9 cellular contexts compared by ENCODE assay signal in genomic region chr5:141512390-141513020, GRCh38. TPM values are rescaled to one million over a fixed set of nuclear protein-coding genes. Genes with fewer than 3 reads are reported as not detected.
DNase-seq lines count a peak whose midpoint lies in the region; ATAC-seq, FAIRE-seq and TF ChIP-seq lines count a peak whose summit lies in the region.
"Had no signal": no experiment of that assay in that cellular context is flagged by ENCODE, and none has a peak within 500 bp of the region (broad histone marks: within the 10 kb centered on the region; RNA-seq: fewer than 3 reads in every experiment).

No MANE protein-coding gene starts in this region.

- no peaks in the 10 kb centered on the region for H3K27me3 ChIP-seq in RWPE2 (ENCODE audit: insufficient read depth, poor library complexity, severe bottlenecking)
- no peaks in the 10 kb centered on the region for H3K27me3 ChIP-seq in pancreas
- H3K27me3 ChIP-seq in tibial artery: no peaks in the 10 kb centered on the region

- H3K4me3 Mint-ChIP-seq in activated naive CD4-positive, alpha-beta T cell treated with anti-CD3 and anti-CD28 coated beads, Interleukin-2, amount 10 ng/mL, durations not matched to agents 7 days and 5 days: peak overlapping the region; percentile 71

- CTCF ChIA-PET in activated naive CD4-positive, alpha-beta T cell treated with anti-CD3 and anti-CD28 coated beads, Interleukin-2, amount 10 ng/mL, durations not matched to agents 7 days and 5 days (lab: Charles Lee): interaction anchor here (0.6 to 6.3 kb wide), 35 partner anchors 8 to 188 kb away, joined by 3 to 43 read pairs (median 4); partner anchors contain the start of genes PCDHGA10, PCDHGA11, PCDHGA12 and PCDHGB2

- peak overlapping the region; percentile 95 for H3K27ac ChIP-seq in RWPE2 (ENCODE audit: poor library complexity, severe bottlenecking)
- H3K27ac ChIP-seq in pancreas: peak overlapping the region in 3 of 4 donors; percentile 24 to 62 (median 54)
- H3K27ac ChIP-seq in tibial artery: peak overlapping the region; percentile 91 to 95

- peaks cover 35% of the 10 kb centered on the region for H3K36me3 ChIP-seq in RWPE2 (ENCODE audit: low read depth)
- peaks cover 0 to 14% (median 0%) of the 10 kb centered on the region in 3 donors for H3K36me3 ChIP-seq in pancreas
- peaks cover 0 to 32% (median 12%) of the 10 kb centered on the region in 3 donors for H3K36me3 ChIP-seq in tibial artery

- peak overlapping the region; percentile 33 for H3K27ac Mint-ChIP-seq in activated naive CD4-positive, alpha-beta T cell treated with anti-CD3 and anti-CD28 coated beads, Interleukin-2, amount 10 ng/mL, durations not matched to agents 7 days and 5 days

- H3K4me3 ChIP-seq in RWPE2 (ENCODE audit: severe bottlenecking) (no peak overlapping the region), pancreas (peak overlapping the region; percentile 20 to 51 (median 38)), tibial artery (peak overlapping the region; percentile 66 to 71)

- intact Hi-C loops in head of caudate nucleus (cut with DNase I): loop anchor here (5.0 kb wide), 1 partner anchor 35 kb away; the partner anchor contains the start of gene PCDHGC3
- intact Hi-C loops in pancreas (cut with DNase I): no loop called here
- intact Hi-C loops in tibial artery (cut with DNase I; ENCODE audit: low total_unique reads): loop anchor here (5.0 to 10.0 kb wide), 3 partner anchors 35 to 1108 kb away; partner anchors contain the start of genes ANKHD1 and PCDHGC3

- TF ChIP-seq CTCF in RWPE2 (IDR thresholded peaks at IDR 0.05; ENCODE audit: poor library complexity, severe bottlenecking): peak; percentile 84
- TF ChIP-seq CTCF in pancreas (IDR thresholded peaks at IDR 0.05): peak; percentile 82 to 93 (median 88)
- peak; percentile 77 to 87 for TF ChIP-seq CTCF in tibial artery (IDR thresholded peaks at IDR 0.05)

- peaks cover 47% of the 10 kb centered on the region for H3K4me1 ChIP-seq in RWPE2 (ENCODE audit: insufficient read depth, poor library complexity, severe bottlenecking)
- peaks cover 0 to 3% (median 0%) of the 10 kb centered on the region in 3 donors for H3K4me1 ChIP-seq in pancreas
- peaks cover 0 to 73% (median 55%) of the 10 kb centered on the region in 4 donors for H3K4me1 ChIP-seq in tibial artery

- ATAC-seq in HG02610 (IDR thresholded peaks at IDR 0.05; ENCODE audit: unreplicated experiment): peak; percentile 24
- ATAC-seq in RWPE2 (ENCODE audit: low read depth): no peak
- peak; percentile 79 to 83 (median 82) for ATAC-seq in pancreas
- no peak for ATAC-seq in HG03025 (IDR thresholded peaks at IDR 0.05; ENCODE audit: low FRiP score, unreplicated experiment)

- DNase-seq in COLO668 (lab: John Stamatoyannopoulos, UW; ENCODE audit: unreplicated experiment) (peak; percentile 69), RWPE2 (ENCODE audit: low spot score) (no peak), head of caudate nucleus (peak; percentile 69 to 93 (median 85)), pancreas (peak; percentile 76 to 97 (median 90)), tibial artery (peak; percentile 87 to 92)
- peak; percentile 89 for DNase-seq in activated naive CD4-positive, alpha-beta T cell treated with anti-CD3 and anti-CD28 coated beads, Interleukin-2, amount 10 ng/mL, durations not matched to agents 7 days and 5 days

- peaks cover 37% of the 10 kb centered on the region for H3K36me3 Mint-ChIP-seq in activated naive CD4-positive, alpha-beta T cell treated with anti-CD3 and anti-CD28 coated beads, Interleukin-2, amount 10 ng/mL, durations not matched to agents 7 days and 5 days

- H3K27me3 Mint-ChIP-seq in activated naive CD4-positive, alpha-beta T cell treated with anti-CD3 and anti-CD28 coated beads, Interleukin-2, amount 10 ng/mL, durations not matched to agents 7 days and 5 days: peaks cover 9% of the 10 kb centered on the region

- no peaks in the 10 kb centered on the region for H3K9me3 ChIP-seq in RWPE2 (ENCODE audit: severe bottlenecking)
- H3K9me3 ChIP-seq in pancreas: no peaks in the 10 kb centered on the region
- H3K9me3 ChIP-seq in tibial artery: no peaks in the 10 kb centered on the region

- 6 to 7% methylated on average over 32 of the region's 32 CpGs for WGBS in pancreas, 2 donors

- FAIRE-seq in pancreas (lab: Jason Lieb, UNC): no peak

- no peaks in the 10 kb centered on the region for H3K9me3 Mint-ChIP-seq in activated naive CD4-positive, alpha-beta T cell treated with anti-CD3 and anti-CD28 coated beads, Interleukin-2, amount 10 ng/mL, durations not matched to agents 7 days and 5 days

- H3K4me1 Mint-ChIP-seq in activated naive CD4-positive, alpha-beta T cell treated with anti-CD3 and anti-CD28 coated beads, Interleukin-2, amount 10 ng/mL, durations not matched to agents 7 days and 5 days: peaks cover 27% of the 10 kb centered on the region

RNA-seq across cellular contexts. Expression of gene PCDHGC5, which starts 23.6 kb away (rescaled TPM):
- under 1 TPM; 0.17 to 0.98 (median 0.76) TPM for total RNA-seq in pancreas
- under 1 TPM; 0.09 to 0.61 TPM for polyA plus RNA-seq in pancreas
- total RNA-seq: T-helper 2 cell treated with Interferon-gamma antibody and Interleukin-4, amounts not matched to agents 100 ng/mL and 5 ng/mL, for 36 hours had no signal

RNA-seq across cellular contexts. Expression of gene PCDHGC4, which starts 27.7 kb away (rescaled TPM):
- total RNA-seq in pancreas: 1 to 10 TPM in 3 of 6 donors, under 1 TPM in 3; 0.41 to 1.4 (median 0.91) TPM
- under 1 TPM; 0.35 to 0.65 TPM for polyA plus RNA-seq in pancreas

RNA-seq across cellular contexts. Expression of gene PCDHGC3, which starts 36.7 kb away (rescaled TPM):
- 10 to 100 TPM in 5 of 6 donors, 1 to 10 TPM in 1; 9.1 to 25.3 (median 16.7) TPM for total RNA-seq in pancreas
- 10 to 100 TPM; 20.0 to 23.1 TPM for polyA plus RNA-seq in pancreas

Comparison
In these comparisons a context has a peak if more than half of its experiments do, and no peak if none do; other contexts are left out.
1. ATAC-seq: peak in HG02610 (single experiment) and pancreas (4 of 4); none in RWPE2 (single experiment) and HG03025 (single experiment).
2. intact Hi-C loops: an anchor here in head of caudate nucleus (5.0 kb wide) and tibial artery (5.0 to 10.0 kb wide); none called in pancreas.
3. Peak in every context shown above with its lines, with median percentiles within 50 percentile points of each other: H3K27ac ChIP-seq and CTCF ChIP-seq.